ENCODE assay signal across 13 cellular contexts in the genomic region with DNA sequence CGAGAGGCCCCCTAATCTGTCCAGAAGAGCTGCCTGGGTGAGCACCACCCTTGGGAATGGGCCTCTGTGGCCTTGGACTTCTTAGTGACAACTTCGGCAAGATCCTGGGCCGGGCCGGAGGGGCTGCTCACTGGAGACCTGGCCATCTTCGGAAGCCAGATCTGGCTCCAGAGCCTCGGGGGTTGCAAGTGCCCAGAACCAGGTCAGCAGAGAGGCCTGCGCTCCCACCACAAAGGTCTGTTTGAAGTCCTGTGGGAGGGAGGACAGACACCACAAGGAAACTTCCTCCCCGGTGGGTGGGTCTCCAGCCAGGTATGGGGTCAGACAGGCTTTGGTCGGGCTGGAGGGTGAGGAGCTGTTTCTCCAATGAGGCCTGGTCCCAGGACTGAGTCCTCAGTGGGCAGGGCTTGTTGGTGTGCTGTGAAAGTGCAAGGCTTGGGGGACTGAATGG.
DNase-seq lines count a peak whose midpoint lies in the region; ATAC-seq, FAIRE-seq and TF ChIP-seq lines count a peak whose summit lies in the region.
"Had no signal": no experiment of that assay in that cellular context is flagged by ENCODE, and none has a peak within 500 bp of the region (broad histone marks: within the 10 kb centered on the region; RNA-seq: fewer than 3 reads in every experiment).

No MANE protein-coding gene starts in this region.

- H3K9ac ChIP-seq in mammary epithelial cell (ENCODE audit: insufficient read depth, low read length) (no peak overlapping the region), H1 (replicated peaks in 1 of 4; ENCODE audit: extremely low read depth in 1 of 4, low read depth in 3 of 4, low read length in 3 of 4) (no peak overlapping the region)

- CTCF ChIA-PET in MCF 10A (lab: Yijun Ruan, JAX), result interaction anchor here (0.6 to 2.8 kb wide), 3 partner anchors 16 to 256 kb away, joined by 3 to 15 read pairs (median 5); no protein-coding TSS in a partner anchor
- CTCF ChIA-PET in mammary epithelial cell (lab: Charles Lee; ENCODE audit: low non-redundant PET), result interaction anchor here (0.6 kb wide), 1 partner anchor 81 kb away, joined by 3 read pairs; no protein-coding TSS in a partner anchor
- CTCF ChIA-PET in H1 (lab: Charles Lee; ENCODE audit: partially characterized antibody), result interaction anchor here (0.8 to 20.3 kb wide), 4 partner anchors 19 to 97 kb away, joined by 3 to 305 read pairs (median 4); no protein-coding TSS in a partner anchor

- in situ Hi-C loops in mammary epithelial cell (cut with MboI; ENCODE audit: low sequenced_read_pairs in 2 of 2), result no loop called here

- no peaks in the 10 kb centered on the region for H3K36me3 ChIP-seq in mammary epithelial cell (ENCODE audit: insufficient read depth, low read length)
- no peaks in the 10 kb centered on the region for H3K36me3 ChIP-seq in H1 (ENCODE audit: control insufficient read depth in 2 of 4, insufficient read depth in 4 of 4, low read length in 3 of 4)
- no peaks in the 10 kb centered on the region for H3K36me3 ChIP-seq in ovary
- H3K36me3 ChIP-seq in upper lobe of left lung, result no peaks in the 10 kb centered on the region

- no peak overlapping the region for H4K91ac ChIP-seq in H1 (replicated peaks; ENCODE audit: insufficient read length, low read length)

- H3K4me3 Mint-ChIP-seq in MCF 10A (ENCODE audit: unreplicated experiment), result peak overlapping the region; percentile 63
- H3K4me3 Mint-ChIP-seq: activated CD4-positive, alpha-beta T cell treated with anti-CD3 and anti-CD28 coated beads, Interleukin-2, amount 10 ng/mL, durations not matched to agents 24 days and 14 days; T-helper 17 cell had no signal

- no TSS peak for BruUV-seq in MCF 10A (replicated peaks; lab: Mats Ljungman, UMichigan)
- no TSS peak for BruUV-seq in mammary epithelial cell (replicated peaks; lab: Mats Ljungman, UMichigan)

- H4K20me1 ChIP-seq in mammary epithelial cell (ENCODE audit: insufficient read depth, low read length) (peaks cover 4% of the 10 kb centered on the region), H1 (replicated peaks in 1 of 2; ENCODE audit: control insufficient read depth in 1 of 2, insufficient read depth in 2 of 2, low read length in 2 of 2) (peaks cover 16 to 34% of the 10 kb centered on the region in 2 experiments)

- H3K4me1 ChIP-seq in mammary epithelial cell (ENCODE audit: insufficient read depth, low read length) (peaks cover 79% of the 10 kb centered on the region), H1 (replicated peaks in 1 of 4; ENCODE audit: control insufficient read depth in 3 of 4, insufficient read depth in 4 of 4, low read length in 3 of 4) (peaks cover 15 to 52% (median 38%) of the 10 kb centered on the region in 4 experiments), ovary (ENCODE audit: insufficient read depth) (peaks cover 45% of the 10 kb centered on the region), upper lobe of left lung (peaks cover 68 to 97% (median 79%) of the 10 kb centered on the region in 4 donors)

- no peak overlapping the region for H3K56ac ChIP-seq in H1 (replicated peaks; ENCODE audit: insufficient read length, low read depth, low read length)

- ATAC-seq in upper lobe of left lung (ENCODE audit: low FRiP score in 2 of 2) (no peak), GM21717 (IDR thresholded peaks at IDR 0.05; ENCODE audit: unreplicated experiment) (no peak), left lobe of liver (no peak)
- ATAC-seq: T-helper 17 cell had no signal

- peaks cover 11% of the 10 kb centered on the region for H3K23me2 ChIP-seq in H1 (ENCODE audit: low read depth, low read length)

- H3K79me1 ChIP-seq in H1 (ENCODE audit: low read depth, low read length), result peaks cover 27% of the 10 kb centered on the region

- H3K14ac ChIP-seq in H1 (ENCODE audit: insufficient read length), result no peak overlapping the region

- TF ChIP-seq RAD21 in H1 (IDR thresholded peaks at IDR 0.05 in 1 of 2, conservative IDR thresholded peaks at IDR 0.05 in 1 of 2; ENCODE audit: low read depth in 2 of 2, low read length in 2 of 2), result no peak

- H4K8ac ChIP-seq in H1 (ENCODE audit: extremely low read depth, insufficient read depth, low read length), result no peak overlapping the region

- FAIRE-seq in H1 (lab: Jason Lieb, UNC), result no peak
- FAIRE-seq: RCC 7860 had no signal

- H3K79me2 ChIP-seq in mammary epithelial cell (ENCODE audit: insufficient read depth, low read length), result peaks cover 96% of the 10 kb centered on the region
- peaks cover 0 to 29% of the 10 kb centered on the region in 2 experiments; a peak in 1 of 4 replicates for H3K79me2 ChIP-seq in H1 (ENCODE audit: control insufficient read depth in 1 of 2, insufficient read depth in 2 of 2, low read length in 2 of 2)

- H2BK15ac ChIP-seq in H1 (ENCODE audit: low read length), result no peak overlapping the region; the same call in 1 of the 2 replicates

- H2BK12ac ChIP-seq in H1 (ENCODE audit: low read depth, low read length), result peak overlapping the region; percentile 43; the same call in 1 of the 2 replicates

- H3K27ac ChIP-seq in mammary epithelial cell (ENCODE audit: insufficient read depth, low read depth, low read length) (no peak overlapping the region), H1 (ENCODE audit: low read depth, low read length) (no peak overlapping the region), ovary (peak overlapping the region; percentile 32 to 67), upper lobe of left lung (peak overlapping the region; percentile 90 to 95 (median 93))

- no peak for DNase-seq in MCF 10A (ENCODE audit: unreplicated experiment)
- no peak for DNase-seq in mammary epithelial cell
- no peak for DNase-seq in H1 (ENCODE audit: low read depth in 1 of 2, low spot score in 2 of 2)
- peak in 1 of 5 donors; percentile 42 for DNase-seq in ovary
- DNase-seq in upper lobe of left lung, result no peak
- no peak for DNase-seq in NCI-H1105 (lab: John Stamatoyannopoulos, UW)
- DNase-seq in left lobe of liver (ENCODE audit: low spot score), result no peak
- DNase-seq: activated CD4-positive, alpha-beta T cell treated with anti-CD3 and anti-CD28 coated beads, Interleukin-2, amount 10 ng/mL, durations not matched to agents 24 days and 14 days; HCEC 1CT; stimulated activated naive CD4-positive, alpha-beta T cell; T-helper 17 cell had no signal

- no peak overlapping the region for H2AK5ac ChIP-seq in H1 (ENCODE audit: low read depth, low read length)

- TF ChIP-seq EP300 in H1 (IDR thresholded peaks at IDR 0.05; ENCODE audit: borderline replicate concordance in 1 of 2, low read depth in 2 of 2, low read length in 2 of 2) (no peak), ovary (IDR thresholded peaks at IDR 0.05) (no peak), upper lobe of left lung (IDR thresholded peaks at IDR 0.05) (no peak)

- no peak overlapping the region for H4K5ac ChIP-seq in H1 (ENCODE audit: insufficient read length, low read depth, low read length)

- no peaks in the 10 kb centered on the region for H3K27me3 Mint-ChIP-seq in MCF 10A (ENCODE audit: insufficient read depth, unreplicated experiment)

- H3K36me3 Mint-ChIP-seq in MCF 10A (ENCODE audit: insufficient read depth, unreplicated experiment), result no peaks in the 10 kb centered on the region

- dilution Hi-C loops in mammary epithelial cell (cut with HindIII; ENCODE audit: low sequenced_read_pairs), result loop anchor here (5.0 kb wide), 1 partner anchor 50 kb away; no protein-coding TSS in a partner anchor

- no peak overlapping the region for H2BK120ac ChIP-seq in H1 (replicated peaks; ENCODE audit: low read depth, low read length)

- H3K9me3 ChIP-seq in mammary epithelial cell (replicated peaks; ENCODE audit: insufficient read depth, low read length) (no peaks in the 10 kb centered on the region), H1 (ENCODE audit: insufficient read depth in 2 of 2, low read depth in 1 of 2, low read length in 1 of 2) (no peaks in the 10 kb centered on the region), ovary (no peaks in the 10 kb centered on the region), upper lobe of left lung (no peaks in the 10 kb centered on the region)

- H2BK5ac ChIP-seq in H1 (ENCODE audit: low read depth, low read length), result peak overlapping the region; percentile 32

- H3K27ac Mint-ChIP-seq in MCF 10A (ENCODE audit: low read depth, unreplicated experiment), result no peak overlapping the region
- H3K27ac Mint-ChIP-seq: activated CD4-positive, alpha-beta T cell treated with anti-CD3 and anti-CD28 coated beads, Interleukin-2, amount 10 ng/mL, durations not matched to agents 24 days and 14 days; T-helper 17 cell had no signal

- H2AFZ ChIP-seq in mammary epithelial cell (ENCODE audit: low read depth, low read length), result no peak overlapping the region
- no peak overlapping the region for H2AFZ ChIP-seq in H1 (ENCODE audit: low read length)

- TF ChIP-seq POLR2A in H1 (IDR thresholded peaks at IDR 0.05; ENCODE audit: control extremely low read depth in 1 of 2, low read depth in 2 of 2, low read length in 2 of 2) (no peak), ovary (IDR thresholded peaks at IDR 0.05) (no peak), upper lobe of left lung (IDR thresholded peaks at IDR 0.05) (no peak)

- intact Hi-C loops in MCF 10A (cut with micrococcal nuclease) (no loop called here), mammary epithelial cell (cut with micrococcal nuclease) (no loop called here), ovary (cut with DNase I) (no loop called here)

- peaks cover 37% of the 10 kb centered on the region for H3K4me1 Mint-ChIP-seq in MCF 10A (ENCODE audit: insufficient read depth, unreplicated experiment)

- H3K27me3 ChIP-seq in mammary epithelial cell (ENCODE audit: insufficient read depth, low read length) (no peaks in the 10 kb centered on the region), H1 (replicated peaks in 1 of 4; ENCODE audit: control insufficient read depth in 3 of 4, extremely low read depth in 1 of 4, insufficient read depth in 3 of 4, low read length in 3 of 4) (peaks cover 0 to 8% (median 4%) of the 10 kb centered on the region in 4 experiments; a peak in 4 of 7 replicates), ovary (no peaks in the 10 kb centered on the region), upper lobe of left lung (no peaks in the 10 kb centered on the region)

- H3K4me3 ChIP-seq in mammary epithelial cell (replicated peaks in 1 of 3; ENCODE audit: insufficient read depth in 1 of 3, low read depth in 2 of 3, low read length in 3 of 3), result no peak overlapping the region
- peak overlapping the region in 1 of 4 experiments; percentile 83; a peak in 1 of 8 replicates for H3K4me3 ChIP-seq in H1 (ENCODE audit: extremely low read depth in 1 of 4, insufficient read depth in 2 of 4, low read depth in 3 of 4, low read length in 4 of 4)
- no peak overlapping the region for H3K4me3 ChIP-seq in ovary
- peak overlapping the region in 3 of 4 donors; percentile 41 to 52 (median 51) for H3K4me3 ChIP-seq in upper lobe of left lung

- H3K4me2 ChIP-seq in mammary epithelial cell (ENCODE audit: insufficient read depth, low read depth, low read length) (no peak overlapping the region), H1 (ENCODE audit: insufficient read depth in 1 of 2, low read depth in 2 of 2, low read length in 2 of 2) (peak overlapping the region; percentile 91 to 94; a peak in 2 of 4 replicates)

- POLR2A ChIA-PET in MCF 10A (lab: Yijun Ruan, JAX) (no interaction called here), H1 (lab: Charles Lee; ENCODE audit: partially characterized antibody) (no interaction called here)

- 82% methylated on average over 9 of the region's 9 CpGs for WGBS in mammary epithelial cell (ENCODE audit: low coverage, missing lambda C conversion rate)
- 91% methylated on average over 9 of the region's 9 CpGs; no CpG with 5 or more reads in 1 of the 2 experiments for WGBS in H1 (ENCODE audit: extremely low coverage in 1 of 2, insufficient coverage in 1 of 2, insufficient read length in 1 of 2, insufficient replicate concordance in 2 of 2, low coverage in 1 of 2, low lambda C conversion rate in 2 of 2, missing lambda C conversion rate in 1 of 2), 2 experiments
- 74 to 80% (median 74%) methylated on average over 8 to 9 of the region's 9 CpGs for WGBS in ovary, 3 donors
- WGBS in upper lobe of left lung, 2 donors, result 77% methylated on average over 7 of the region's 9 CpGs; no CpG with 5 or more reads in 1 of the 2 donors

- TF ChIP-seq CTCF in MCF 10A (IDR thresholded peaks at IDR 0.05; ENCODE audit: unreplicated experiment) (no peak), mammary epithelial cell (conservative IDR thresholded peaks at IDR 0.05 in 1 of 2, IDR thresholded peaks at IDR 0.05 in 1 of 2; ENCODE audit: extremely low read depth in 1 of 2, insufficient read depth in 1 of 2, low read depth in 1 of 2, low read length in 2 of 2) (no peak), H1 (IDR thresholded peaks at IDR 0.05; ENCODE audit: control extremely low read depth in 1 of 3, insufficient read depth in 1 of 3, low read depth in 1 of 3, low read length in 3 of 3) (no peak), ovary (IDR thresholded peaks at IDR 0.05) (no peak), upper lobe of left lung (IDR thresholded peaks at IDR 0.05) (no peak)

- no peak overlapping the region for H3K23ac ChIP-seq in H1 (ENCODE audit: insufficient read length)

- H3K4ac ChIP-seq in H1 (replicated peaks; ENCODE audit: insufficient read length, low read depth, low read length), result no peak overlapping the region

- no peak overlapping the region for H2BK20ac ChIP-seq in H1 (ENCODE audit: low read length)

- peak overlapping the region; percentile 48; the same call in 1 of the 2 replicates for H3K18ac ChIP-seq in H1 (ENCODE audit: extremely low read depth, low read length)

- H3K9me3 Mint-ChIP-seq in MCF 10A (ENCODE audit: unreplicated experiment), result no peaks in the 10 kb centered on the region
- H3K9me3 Mint-ChIP-seq: activated CD4-positive, alpha-beta T cell treated with anti-CD3 and anti-CD28 coated beads, Interleukin-2, amount 10 ng/mL, durations not matched to agents 24 days and 14 days had no signal

Comparison
In these comparisons a context has a peak if more than half of its experiments do, and no peak if none do; other contexts are left out.
1. H3K27ac ChIP-seq: peak in ovary (2 of 2) and upper lobe of left lung (4 of 4); none in mammary epithelial cell (single experiment) and H1 (single experiment).
2. H3K4me3 ChIP-seq: peak in upper lobe of left lung (3 of 4); none in mammary epithelial cell (0 of 3) and ovary (single experiment).